ENCODE assay signal across 8 cellular contexts in the genomic region with DNA sequence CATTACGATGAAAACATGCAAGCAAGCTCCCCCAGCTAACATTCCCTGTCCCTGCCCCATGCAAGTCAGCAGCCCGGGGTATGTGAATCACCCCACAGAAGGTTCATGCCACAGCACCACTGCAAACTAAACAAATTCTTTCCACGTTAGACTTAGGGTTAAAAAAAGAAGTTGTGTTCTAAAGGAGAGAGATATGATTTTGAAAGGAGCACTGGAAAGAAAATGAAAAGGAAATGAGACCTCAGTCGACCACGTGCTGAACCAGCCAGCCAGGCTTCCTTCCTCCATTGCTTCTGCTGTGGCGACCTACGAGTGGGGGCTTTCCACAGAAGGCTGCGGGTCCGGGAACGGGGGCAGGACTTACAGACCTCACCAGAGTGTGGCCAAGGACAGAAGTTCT. TPM values are rescaled to one million over a fixed set of nuclear protein-coding genes. Genes with fewer than 3 reads are reported as not detected.
A peak's percentile ranks its signal among the peaks of the same experiment; 100 is the strongest.
DNase-seq lines count a peak whose midpoint lies in the region; ATAC-seq and TF ChIP-seq lines count a peak whose summit lies in the region.

No MANE protein-coding gene starts in this region.

- no peaks in the 10 kb centered on the region for H3K36me3 ChIP-seq in SJCRH30

- DNase-seq in GM12865 (ENCODE audit: low read depth) = peak; percentile 81
- peak; percentile 35 for DNase-seq in T-helper 9 cell
- DNase-seq in coronary artery (ENCODE audit: low spot score) = no peak
- peak; percentile 67 for DNase-seq in pulmonary artery endothelial cell (ENCODE audit: low read depth, low spot score)
- no peak for DNase-seq in NCI-H510A (lab: John Stamatoyannopoulos, UW)
- DNase-seq in SJCRH30 = no peak
- no peak for DNase-seq in ureter (ENCODE audit: low spot score)

- no peak for TF ChIP-seq CTCF in GM12865 (IDR thresholded peaks at IDR 0.05; ENCODE audit: insufficient read depth, low read depth, low read length, missing control alignments)
- TF ChIP-seq CTCF in coronary artery (IDR thresholded peaks at IDR 0.05) = no peak

- ATAC-seq in GM18867 (IDR thresholded peaks at IDR 0.05; ENCODE audit: unreplicated experiment) = no peak

- H3K4me3 ChIP-seq in GM12865 (ENCODE audit: low read depth, low read length) (no peak overlapping the region), coronary artery (peak overlapping the region; percentile 32), SJCRH30 (no peak overlapping the region)

- H3K9me3 ChIP-seq in SJCRH30 (replicated peaks) = no peaks in the 10 kb centered on the region; the same call in 1 of the 2 replicates

- no peaks in the 10 kb centered on the region for H3K27me3 ChIP-seq in SJCRH30

- peaks cover 12% of the 10 kb centered on the region for H3K4me1 ChIP-seq in SJCRH30

- H3K27ac ChIP-seq in coronary artery (peak overlapping the region; percentile 28 to 72), SJCRH30 (no peak overlapping the region)

RNA-seq across cellular contexts. Expression of a gene that starts 52.0 kb away (rescaled TPM):
- total RNA-seq in pulmonary artery endothelial cell = 1.6 and 3.7 TPM in 2 replicates
- 12.2 and 13.0 TPM in 2 replicates for total RNA-seq in SJCRH30 (2014; rRNA removed; shearing (Covaris generic))
- total RNA-seq in ureter = 24.4 TPM

Comparison
In these comparisons a context has a peak if more than half of its experiments do, and no peak if none do; other contexts are left out.
1. DNase-seq: peak in GM12865 (single experiment), T-helper 9 cell (single experiment) and pulmonary artery endothelial cell (single experiment); none in coronary artery (single experiment), NCI-H510A (single experiment), SJCRH30 (0 of 2) and ureter (single experiment).